In the genomic region with DNA sequence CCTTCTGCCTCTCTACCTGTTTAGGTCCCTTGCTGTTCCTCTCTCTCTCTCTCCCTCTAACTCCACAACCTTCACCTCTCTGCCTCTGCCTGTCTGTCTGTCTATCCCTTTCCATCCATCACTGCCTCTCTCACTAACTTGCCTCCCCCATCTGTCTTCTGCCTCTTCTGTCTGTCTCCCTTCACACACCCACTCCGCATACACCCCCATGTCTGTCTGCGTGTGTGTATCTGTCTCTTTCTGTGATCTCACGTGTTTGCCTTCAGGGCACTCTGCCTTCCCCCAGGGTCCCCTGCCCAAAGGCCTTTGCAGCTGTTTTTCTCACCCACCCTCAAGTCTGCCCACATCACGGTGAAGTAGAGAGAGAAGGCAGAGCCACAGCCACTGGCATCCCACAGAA, we compare ENCODE assay signal across 27 cellular contexts.
"Had no signal": no experiment of that assay in that cellular context is flagged by ENCODE, and none has a peak within 500 bp of the region (broad histone marks: within the 10 kb centered on the region; RNA-seq: fewer than 3 reads in every experiment).

No MANE protein-coding gene starts in this region.

- H3K9me3 Mint-ChIP-seq: activated B cell treated with CpG ODN at 0.5 μM for 24 hours; activated CD4-positive, alpha-beta T cell treated with anti-CD3 and anti-CD28 coated beads, Interleukin-2, amount 10 ng/mL, durations not matched to agents 24 days and 14 days; activated naive CD4-positive, alpha-beta T cell treated with anti-CD3 and anti-CD28 coated beads, Interleukin-2, amount 50 U/mL, for 24 hours; activated T-helper 17 cell treated with anti-CD3 and anti-CD28 coated beads, Interleukin-2, amount 50 U/mL, for 72 hours had no signal

- H3K4me3 ChIP-seq: colonic mucosa, Peyer's patch, SJCRH30 had no signal

- H3K9me2 ChIP-seq: SK-N-SH had no signal

- H3K4me3 Mint-ChIP-seq: activated B cell treated with CpG ODN at 0.5 μM for 24 hours; activated CD4-positive, alpha-beta T cell treated with anti-CD3 and anti-CD28 coated beads, Interleukin-2, amount 10 ng/mL, durations not matched to agents 24 days and 14 days; activated naive CD4-positive, alpha-beta T cell treated with anti-CD3 and anti-CD28 coated beads, Interleukin-2, amount 50 U/mL, for 24 hours; activated T-helper 17 cell treated with anti-CD3 and anti-CD28 coated beads, Interleukin-2, amount 50 U/mL, for 72 hours had no signal

- H3K9ac ChIP-seq: SK-N-SH had no signal

- H3K27me3 Mint-ChIP-seq: activated naive CD4-positive, alpha-beta T cell treated with anti-CD3 and anti-CD28 coated beads, Interleukin-2, amount 50 U/mL, for 24 hours had no signal

- DNase-seq: activated B cell treated with CpG ODN at 0.5 μM for 24 hours; activated CD4-positive, alpha-beta T cell treated with anti-CD3 and anti-CD28 coated beads for 1 hour; activated CD4-positive, alpha-beta T cell treated with anti-CD3 and anti-CD28 coated beads, Interleukin-2, amount 10 ng/mL, durations not matched to agents 24 days and 14 days; activated CD4-positive, alpha-beta T cell treated with anti-CD3 and anti-CD28 coated beads, Interleukin-2, amount 50 U/mL, for 48 hours; activated gamma-delta T cell; activated T-cell treated with anti-CD3 and anti-CD28 coated beads for 4 hours; activated T-cell treated with anti-CD3 and anti-CD28 coated beads, Interleukin-2, amount 50 U/mL, for 48 hours; anterior cingulate cortex; cerebellar nuclear complex; colonic mucosa; Karpas-422; MM.1S; NCI-H1105; NCI-H1436; NCI-H1694 treated with DMSO at 0.1 percent for 48 hours; NCI-H345; NCI-H510A; NCI-H526 treated with DMSO at 0.1 percent for 48 hours; NK-92 treated with Interleukin-12 subunit alpha and Interleukin-12 subunit beta, amount 100 ng/mL, for 24 hours; OCI-M1; Peyer's patch; Right ventricle myocardium superior; SJCRH30; SK-N-SH had no signal

- ATAC-seq: activated T-helper 17 cell treated with anti-CD3 and anti-CD28 coated beads, Interleukin-2, amount 50 U/mL, for 72 hours had no signal

- H3K9me3 ChIP-seq: colonic mucosa, Peyer's patch, SJCRH30, SK-N-SH had no signal

- H3K27ac ChIP-seq: colonic mucosa, Peyer's patch, RWPE1, SJCRH30 had no signal

- H3K4me2 ChIP-seq: SK-N-SH had no signal

- H3K4me1 Mint-ChIP-seq: activated B cell treated with CpG ODN at 0.5 μM for 24 hours; activated CD4-positive, alpha-beta T cell treated with anti-CD3 and anti-CD28 coated beads, Interleukin-2, amount 10 ng/mL, durations not matched to agents 24 days and 14 days; activated T-helper 17 cell treated with anti-CD3 and anti-CD28 coated beads, Interleukin-2, amount 50 U/mL, for 72 hours had no signal

- H3K36me3 ChIP-seq: colonic mucosa, Peyer's patch, SJCRH30 had no signal

- H3K27ac Mint-ChIP-seq: activated B cell treated with CpG ODN at 0.5 μM for 24 hours; activated CD4-positive, alpha-beta T cell treated with anti-CD3 and anti-CD28 coated beads, Interleukin-2, amount 10 ng/mL, durations not matched to agents 24 days and 14 days; activated T-helper 17 cell treated with anti-CD3 and anti-CD28 coated beads, Interleukin-2, amount 50 U/mL, for 72 hours had no signal

- H3K27me3 ChIP-seq: colonic mucosa, Peyer's patch had no signal

- H3K36me3 Mint-ChIP-seq: activated naive CD4-positive, alpha-beta T cell treated with anti-CD3 and anti-CD28 coated beads, Interleukin-2, amount 50 U/mL, for 24 hours had no signal

- H3K4me1 ChIP-seq: colonic mucosa, Peyer's patch, SJCRH30 had no signal
